13 cellular contexts compared by ENCODE assay signal in the genomic region with DNA sequence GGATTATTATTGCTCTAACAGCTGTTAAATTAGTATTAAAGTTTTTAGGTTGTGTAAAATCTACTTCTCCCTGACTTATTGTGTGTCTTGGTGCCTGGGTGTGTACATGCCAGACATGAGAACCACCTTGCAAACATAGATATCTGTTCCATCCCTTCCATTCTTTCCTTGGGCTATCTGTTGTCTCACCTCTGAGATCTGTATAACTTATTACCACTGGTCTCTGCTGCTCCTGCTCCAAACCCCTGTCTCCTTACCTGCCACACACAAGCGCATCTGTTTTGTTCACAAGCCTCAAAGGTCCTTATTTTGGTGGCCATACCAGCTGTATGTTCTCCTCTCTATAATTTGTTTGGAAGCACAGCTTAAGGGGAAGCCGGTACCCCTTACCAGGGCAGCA. TPM values are rescaled to one million over a fixed set of nuclear protein-coding genes. Genes with fewer than 3 reads are reported as not detected.
A peak's percentile ranks its signal among the peaks of the same experiment; 100 is the strongest.
DNase-seq lines count a peak whose midpoint lies in the region; ATAC-seq and TF ChIP-seq lines count a peak whose summit lies in the region.
"Had no signal": no experiment of that assay in that cellular context is flagged by ENCODE, and none has a peak within 500 bp of the region (broad histone marks: within the 10 kb centered on the region; RNA-seq: fewer than 3 reads in every experiment).

No MANE protein-coding gene starts in this region.

- DNase-seq in CD8-positive, alpha-beta memory T cell = no peak
- DNase-seq in epithelial cell of prostate (ENCODE audit: low read depth, low spot score) (no peak), foreskin fibroblast (no peak), DMS114 treated with DMSO at 0.1 percent for 48 hours (lab: John Stamatoyannopoulos, UW; ENCODE audit: unreplicated experiment) (no peak), activated gamma-delta T cell treated with Interleukin-2 at 50 U/mL for 16 hours (no peak)
- DNase-seq: activated CD4-positive, CD25-positive, alpha-beta regulatory T cell; activated naive CD4-positive, alpha-beta T cell; DMS153; NCI-H187; NCI-H526 had no signal

- H3K36me3 Mint-ChIP-seq in CD8-positive, alpha-beta memory T cell = peaks cover 0 to 9% (median 0%) of the 10 kb centered on the region in 3 donors

- ATAC-seq in GM19351 (IDR thresholded peaks at IDR 0.05; ENCODE audit: unreplicated experiment) = no peak

- H3K27me3 ChIP-seq in CD8-positive, alpha-beta memory T cell (ENCODE audit: insufficient read depth, low read length, poor library complexity, severe bottlenecking) = no peaks in the 10 kb centered on the region
- no peaks in the 10 kb centered on the region for H3K27me3 ChIP-seq in rectal smooth muscle tissue (ENCODE audit: control insufficient read depth, insufficient read depth, low read length)

- CTCF ChIA-PET in CD8-positive, alpha-beta memory T cell (lab: Charles Lee) = interaction anchor here (0.7 kb wide), 1 partner anchor 58 kb away, joined by 3 read pairs; no protein-coding TSS in a partner anchor

- H3K9me3 ChIP-seq in CD8-positive, alpha-beta memory T cell (ENCODE audit: low read length) = no peaks in the 10 kb centered on the region

- no peak for TF ChIP-seq CTCF in VCaP (conservative IDR thresholded peaks at IDR 0.05)
- TF ChIP-seq CTCF in foreskin fibroblast (IDR thresholded peaks at IDR 0.05; ENCODE audit: low read depth, low read length) = no peak

- peak overlapping the region in 5 of 7 donors; percentile 1 to 96 (median 32) for H3K4me3 Mint-ChIP-seq in CD8-positive, alpha-beta memory T cell

- peaks cover 29 to 37% (median 29%) of the 10 kb centered on the region in 3 donors for H3K4me1 Mint-ChIP-seq in CD8-positive, alpha-beta memory T cell

- H3K27ac ChIP-seq in CD8-positive, alpha-beta memory T cell (ENCODE audit: low read depth, low read length) = no peak overlapping the region
- H3K27ac ChIP-seq in VCaP (peak overlapping the region; percentile 82), epithelial cell of prostate (peak overlapping the region; percentile 77), rectal smooth muscle tissue (ENCODE audit: low read depth, low read length) (no peak overlapping the region)

- peaks cover 21% of the 10 kb centered on the region for H3K4me1 ChIP-seq in CD8-positive, alpha-beta memory T cell (ENCODE audit: insufficient read depth, low read length)
- peaks cover 2% of the 10 kb centered on the region for H3K4me1 ChIP-seq in rectal smooth muscle tissue (ENCODE audit: control insufficient read depth, insufficient read depth, low read length)

- no peak overlapping the region for H3K9ac ChIP-seq in rectal smooth muscle tissue (ENCODE audit: low read length)

- peaks cover 11% of the 10 kb centered on the region in 2 donors for H3K27me3 Mint-ChIP-seq in CD8-positive, alpha-beta memory T cell

- peak overlapping the region in 2 of 8 donors; percentile 5 to 8 for H3K27ac Mint-ChIP-seq in CD8-positive, alpha-beta memory T cell

- no peak overlapping the region for H3K4me3 ChIP-seq in CD8-positive, alpha-beta memory T cell (ENCODE audit: low read length)
- peak overlapping the region; percentile 34 for H3K4me3 ChIP-seq in rectal smooth muscle tissue (ENCODE audit: low read length)
- no peak overlapping the region for H3K4me3 ChIP-seq in foreskin fibroblast (ENCODE audit: low read depth in 1 of 2, low read length in 2 of 2)

- H3K36me3 ChIP-seq in CD8-positive, alpha-beta memory T cell (ENCODE audit: insufficient read depth, low read length) = no peaks in the 10 kb centered on the region
- H3K36me3 ChIP-seq in rectal smooth muscle tissue (ENCODE audit: control insufficient read depth, insufficient read depth, low read length) = no peaks in the 10 kb centered on the region

- POLR2A ChIA-PET in CD8-positive, alpha-beta memory T cell (lab: Charles Lee) = no interaction called here

- H3K9me3 Mint-ChIP-seq in CD8-positive, alpha-beta memory T cell = no peaks in the 10 kb centered on the region

RNA-seq across cellular contexts. Expression of a gene that starts 2.5 kb away (rescaled TPM):
- 1 to 10 TPM; 2.4 to 2.5 TPM for total RNA-seq in CD8-positive, alpha-beta memory T cell
- 1.6 TPM for polyA plus RNA-seq in CD8-positive, alpha-beta memory T cell

Comparison
In these comparisons a context has a peak if more than half of its experiments do, and no peak if none do; other contexts are left out.
1. H3K27ac ChIP-seq: peak in VCaP (single experiment) and epithelial cell of prostate (single experiment); none in CD8-positive, alpha-beta memory T cell (single experiment) and rectal smooth muscle tissue (single experiment).